In genomic region chr3:152620395-152620794, GRCh38 we compare ENCODE assay signal across 25 cellular contexts.
DNase-seq lines count a peak whose midpoint lies in the region; ATAC-seq and TF ChIP-seq lines count a peak whose summit lies in the region.
"Had no signal": no experiment of that assay in that cellular context is flagged by ENCODE, and none has a peak within 500 bp of the region (broad histone marks: within the 10 kb centered on the region; RNA-seq: fewer than 3 reads in every experiment).

No MANE protein-coding gene starts in this region.

- no peak overlapping the region for H3K4me3 ChIP-seq in left ventricle myocardium inferior
- H3K4me3 ChIP-seq in WERI-Rb-1 (ENCODE audit: low read depth, low read length): no peak overlapping the region
- H3K4me3 ChIP-seq: A549, BLaER1, body of pancreas, colonic mucosa, left lung, mucosa of descending colon, psoas muscle had no signal

- no peaks in the 10 kb centered on the region for H3K27me3 ChIP-seq in left ventricle myocardium inferior (ENCODE audit: low read depth)
- H3K27me3 ChIP-seq in WERI-Rb-1 (ENCODE audit: insufficient read depth, low read depth, severe bottlenecking): no peaks in the 10 kb centered on the region
- H3K27me3 ChIP-seq: BLaER1, body of pancreas, colonic mucosa, left lung had no signal

- H3K27ac ChIP-seq in left ventricle myocardium inferior (replicated peaks) (peak overlapping the region; percentile 56), WERI-Rb-1 (no peak overlapping the region)
- H3K27ac ChIP-seq: A549, BLaER1, colonic mucosa, left lung, psoas muscle had no signal

- no peaks in the 10 kb centered on the region for H3K36me3 ChIP-seq in left ventricle myocardium inferior
- no peaks in the 10 kb centered on the region for H3K36me3 ChIP-seq in WERI-Rb-1
- H3K36me3 ChIP-seq: BLaER1, colonic mucosa, left lung had no signal

- TF ChIP-seq CTCF in left ventricle myocardium inferior (IDR thresholded peaks at IDR 0.05; ENCODE audit: borderline replicate concordance) (no peak), WERI-Rb-1 (IDR thresholded peaks at IDR 0.05; ENCODE audit: low read depth, low read length) (no peak), GM20000 (IDR thresholded peaks at IDR 0.05; ENCODE audit: extremely low read depth, missing control alignments) (no peak)

- DNase-seq in Right ventricle myocardium superior (peak; percentile 44), cardiac septum (ENCODE audit: low spot score) (no peak), left ventricle myocardium inferior (no peak), posterior cingulate gyrus (peak in 7 of 10 donors; percentile 24 to 89 (median 27)), WERI-Rb-1 (no peak), GM20000 (ENCODE audit: low spot score) (no peak), NCI-H748 (lab: John Stamatoyannopoulos, UW; ENCODE audit: unreplicated experiment) (no peak), NCI-H2029 (lab: John Stamatoyannopoulos, UW) (no peak)
- DNase-seq: activated CD4-positive, alpha-beta T cell treated with anti-CD3 and anti-CD28 coated beads, Interleukin-2, amount 50 U/mL, for 48 hours; activated CD4-positive, CD25-positive, alpha-beta regulatory T cell; activated naive CD8-positive, alpha-beta T cell treated with anti-CD3 and anti-CD28 coated beads for 36 hours; Caco-2; colonic mucosa; left lung; mucosa of descending colon; NCI-H2171; NCI-H748 treated with DMSO at 0.1 percent for 48 hours; psoas muscle; stimulated activated CD4-positive, alpha-beta T cell treated with anti-CD3 and anti-CD28 coated beads, Interleukin-4, amount 100 ng/mL, for 24 hours; stimulated activated naive CD4-positive, alpha-beta T cell treated with Interleukin-2 at 50 U/mL for 16 hours; SW 1271; trophoblast cell had no signal

- peaks cover 22% of the 10 kb centered on the region for H3K4me1 ChIP-seq in left ventricle myocardium inferior
- H3K4me1 ChIP-seq: A549, BLaER1, Caco-2, colonic mucosa, left lung had no signal

- intact Hi-C loops in Right ventricle myocardium superior (cut with DNase I) (no loop called here), cardiac septum (cut with DNase I) (no loop called here), left ventricle myocardium inferior (cut with micrococcal nuclease) (no loop called here), posterior cingulate gyrus (cut with DNase I) (no loop called here)

- H3K9me3 ChIP-seq in left ventricle myocardium inferior (replicated peaks): no peaks in the 10 kb centered on the region
- no peaks in the 10 kb centered on the region for H3K9me3 ChIP-seq in WERI-Rb-1 (ENCODE audit: severe bottlenecking)
- H3K9me3 ChIP-seq: A549, BLaER1, body of pancreas, Caco-2, colonic mucosa, left lung, mucosa of descending colon, psoas muscle had no signal

- ATAC-seq in Right ventricle myocardium superior (ENCODE audit: poor library complexity): peak; percentile 89
- ATAC-seq: A549, left lung, mucosa of descending colon, psoas muscle had no signal

Comparison
In these comparisons a context has a peak if more than half of its experiments do, and no peak if none do; other contexts are left out.
1. DNase-seq: peak in Right ventricle myocardium superior (single experiment) and posterior cingulate gyrus (7 of 10); none in cardiac septum (single experiment), left ventricle myocardium inferior (single experiment), WERI-Rb-1 (single experiment), GM20000 (single experiment), NCI-H748 (single experiment) and NCI-H2029 (single experiment).